In the genomic region with DNA sequence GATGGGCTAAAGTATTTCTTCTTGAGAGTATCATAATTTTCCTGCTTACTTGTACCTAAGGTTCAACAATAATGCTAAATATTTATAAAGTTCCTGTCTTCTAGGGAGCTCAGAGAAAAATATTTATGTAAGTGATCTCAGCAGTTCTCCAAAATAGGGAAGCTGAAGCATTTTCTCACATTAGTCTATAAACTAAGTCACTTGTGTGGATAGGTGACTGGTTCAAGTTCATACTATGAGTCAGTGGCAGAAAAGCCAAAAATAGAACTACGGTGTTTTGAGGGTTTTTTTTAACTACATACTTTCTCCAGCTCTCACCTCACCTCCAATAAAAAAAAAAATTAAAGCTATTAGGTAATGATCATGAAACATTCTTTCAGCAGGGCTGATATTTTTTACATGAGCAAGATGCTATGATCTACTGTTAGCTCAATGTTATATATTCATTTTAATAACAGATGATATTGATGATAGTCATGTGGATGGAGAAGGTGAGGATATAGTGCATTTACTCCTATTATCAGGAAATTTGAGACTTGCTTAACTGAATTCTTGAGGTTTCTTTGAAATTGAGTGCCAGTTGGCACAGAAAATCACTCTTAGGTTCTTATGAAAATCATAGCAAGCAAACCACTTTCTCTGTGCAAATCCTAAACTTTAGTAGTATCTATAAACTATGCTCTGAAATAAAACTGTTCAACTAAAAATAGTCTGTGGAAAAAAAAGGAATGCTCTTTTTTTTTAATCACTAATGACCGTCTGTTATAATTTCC, we compare ENCODE assay signal across 12 cellular contexts. TPM values are rescaled to one million over a fixed set of nuclear protein-coding genes. Genes with fewer than 3 reads are reported as not detected.
DNase-seq lines count a peak whose midpoint lies in the region; ATAC-seq, FAIRE-seq and TF ChIP-seq lines count a peak whose summit lies in the region.
"Had no signal": no experiment of that assay in that cellular context is flagged by ENCODE, and none has a peak within 500 bp of the region (broad histone marks: within the 10 kb centered on the region; RNA-seq: fewer than 3 reads in every experiment).

No MANE protein-coding gene starts in this region.

- H3K4me1 ChIP-seq in SJSA1 (replicated peaks) (peaks cover 34% of the 10 kb centered on the region), HepG2 (ENCODE audit: insufficient read depth, low read length) (peaks cover 12% of the 10 kb centered on the region)
- H3K4me1 ChIP-seq: BE2C had no signal

- intact Hi-C loops in Right ventricle myocardium superior (cut with DNase I) (no loop called here), HepG2 (cut with micrococcal nuclease; ENCODE audit: unreplicated experiment) (no loop called here)

- no peaks in the 10 kb centered on the region for H3K79me2 ChIP-seq in HepG2 (ENCODE audit: insufficient read depth, low read length)

- WGBS in HepG2 (ENCODE audit: low lambda C conversion rate): 4% methylated on average over 2 of the region's 2 CpGs

- no peak for FAIRE-seq in HepG2 (lab: Jason Lieb, UNC)

- no peaks in the 10 kb centered on the region for H3K27me3 ChIP-seq in SJSA1 (replicated peaks)
- H3K27me3 ChIP-seq in HepG2 (ENCODE audit: control insufficient read depth in 1 of 2, insufficient read depth in 2 of 2, low read length in 2 of 2): peaks cover 14 to 33% of the 10 kb centered on the region in 2 experiments

- TF ChIP-seq POLR2A in HepG2 (IDR thresholded peaks at IDR 0.05; ENCODE audit: insufficient read depth in 1 of 2, low read depth in 2 of 2, low read length in 2 of 2): no peak

- TF ChIP-seq EP300 in HepG2 (IDR thresholded peaks at IDR 0.05; ENCODE audit: low read depth in 2 of 2, low read length in 2 of 2): no peak
- no peak for TF ChIP-seq EP300 in HepG2 (CRISPR knock-in tag; IDR thresholded peaks at IDR 0.05; ENCODE audit: borderline replicate concordance)

- DNase-seq in AG08396 (ENCODE audit: low spot score) (peak; percentile 33), SJSA1 (ENCODE audit: low read depth in 1 of 2, low spot score in 2 of 2) (peak in 1 of 2 experiments; percentile 47), Right ventricle myocardium superior (no peak), NCI-H1694 (lab: John Stamatoyannopoulos, UW) (no peak), HepG2 (ENCODE audit: low spot score) (no peak), GDM1 (lab: John Stamatoyannopoulos, UW) (no peak)
- DNase-seq: BE2C; effector memory CD8-positive, alpha-beta T cell; NCI-H146 had no signal

- H2AFZ ChIP-seq in HepG2 (ENCODE audit: low read length): no peak overlapping the region

- TF ChIP-seq CTCF in HepG2 (CRISPR knock-in tag; IDR thresholded peaks at IDR 0.05): no peak

- H3K36me3 ChIP-seq in SJSA1 (no peaks in the 10 kb centered on the region), HepG2 (replicated peaks in 1 of 2; ENCODE audit: control insufficient read depth in 1 of 2, insufficient read depth in 2 of 2, low read length in 2 of 2) (no peaks in the 10 kb centered on the region)
- H3K36me3 ChIP-seq: BE2C had no signal

- H3K4me2 ChIP-seq in HepG2 (ENCODE audit: low read depth, low read length): no peak overlapping the region

- BruUV-seq in HepG2 (replicated peaks; lab: Mats Ljungman, UMichigan): no TSS peak

- peak overlapping the region; percentile 11; the same call in 1 of the 2 replicates for H3K27ac ChIP-seq in SJSA1
- no peak overlapping the region for H3K27ac ChIP-seq in HepG2 (ENCODE audit: extremely low read length, insufficient read depth, low read length)

- H3K9me3 ChIP-seq in SJSA1 (replicated peaks) (no peaks in the 10 kb centered on the region), HepG2 (ENCODE audit: low read length) (no peaks in the 10 kb centered on the region)
- H3K9me3 ChIP-seq: BE2C had no signal

- H3K9ac ChIP-seq in HepG2 (ENCODE audit: insufficient read depth, low read depth, low read length): no peak overlapping the region

- TF ChIP-seq RAD21 in HepG2 (CRISPR knock-in tag; IDR thresholded peaks at IDR 0.05): no peak

- ATAC-seq in GM19351 (IDR thresholded peaks at IDR 0.05; ENCODE audit: unreplicated experiment) (peak; percentile 67), HG02981 (IDR thresholded peaks at IDR 0.05; ENCODE audit: unreplicated experiment) (peak; percentile 54), Right ventricle myocardium superior (ENCODE audit: poor library complexity) (no peak), HepG2 (no peak)
- ATAC-seq: effector memory CD8-positive, alpha-beta T cell; left lobe of liver had no signal

- H3K4me3 ChIP-seq in SJSA1 (no peak overlapping the region), HepG2 (replicated peaks in 1 of 3; ENCODE audit: insufficient read depth in 1 of 3, low read depth in 2 of 3, low read length in 3 of 3) (no peak overlapping the region)

- CTCF ChIA-PET in HepG2 (lab: Yijun Ruan, JAX; ENCODE audit: low intra/inter-chr PET ratio, low total read pairs): no interaction called here

- in situ Hi-C loops in HepG2 (cut with HindIII; ENCODE audit: extremely low pct_ligation_motif_present, low pct_unique_long_range_greater_than_20kb): no loop called here

- POLR2A ChIA-PET in HepG2 (lab: Yijun Ruan, JAX): no interaction called here

- H4K20me1 ChIP-seq in HepG2 (ENCODE audit: insufficient read depth, low read length): no peaks in the 10 kb centered on the region

TF ChIP-seq in HepG2, 621 proteins besides CTCF, POLR2A, EP300 and RAD21 (continues in another document):
- no peak for TF ChIP-seq REXO4 (CRISPR knock-in tag; IDR thresholded peaks at IDR 0.05; ENCODE audit: borderline replicate concordance)
- TF ChIP-seq PTBP1 (IDR thresholded peaks at IDR 0.05; ENCODE audit: low read depth, low read length, poor library complexity, severe bottlenecking): no peak
- TF ChIP-seq, protein P1, sequence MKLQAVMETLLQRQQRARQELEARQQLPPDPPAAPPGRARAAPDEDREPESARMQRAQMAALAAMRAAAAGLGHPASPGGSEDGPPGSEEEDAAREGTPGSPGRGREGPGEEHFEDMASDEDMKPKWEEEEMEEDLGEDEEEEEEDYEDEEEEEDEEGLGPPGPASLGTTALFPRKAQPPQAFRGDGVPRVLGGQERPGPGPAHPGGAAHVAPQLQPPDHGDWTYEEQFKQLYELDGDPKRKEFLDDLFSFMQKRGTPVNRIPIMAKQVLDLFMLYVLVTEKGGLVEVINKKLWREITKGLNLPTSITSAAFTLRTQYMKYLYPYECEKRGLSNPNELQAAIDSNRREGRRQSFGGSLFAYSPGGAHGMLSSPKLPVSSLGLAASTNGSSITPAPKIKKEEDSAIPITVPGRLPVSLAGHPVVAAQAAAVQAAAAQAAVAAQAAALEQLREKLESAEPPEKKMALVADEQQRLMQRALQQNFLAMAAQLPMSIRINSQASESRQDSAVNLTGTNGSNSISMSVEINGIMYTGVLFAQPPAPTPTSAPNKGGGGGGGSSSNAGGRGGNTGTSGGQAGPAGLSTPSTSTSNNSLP (IDR thresholded peaks at IDR 0.05; ENCODE audit: low read depth, low read length): no peak
- TF ChIP-seq HNRNPLL (IDR thresholded peaks at IDR 0.05; ENCODE audit: low read depth, low read length, poor library complexity, severe bottlenecking): no peak
- no peak for TF ChIP-seq PRMT3 (CRISPR knock-in tag; IDR thresholded peaks at IDR 0.05; ENCODE audit: borderline replicate concordance, low read depth)
- TF ChIP-seq, protein P2, sequence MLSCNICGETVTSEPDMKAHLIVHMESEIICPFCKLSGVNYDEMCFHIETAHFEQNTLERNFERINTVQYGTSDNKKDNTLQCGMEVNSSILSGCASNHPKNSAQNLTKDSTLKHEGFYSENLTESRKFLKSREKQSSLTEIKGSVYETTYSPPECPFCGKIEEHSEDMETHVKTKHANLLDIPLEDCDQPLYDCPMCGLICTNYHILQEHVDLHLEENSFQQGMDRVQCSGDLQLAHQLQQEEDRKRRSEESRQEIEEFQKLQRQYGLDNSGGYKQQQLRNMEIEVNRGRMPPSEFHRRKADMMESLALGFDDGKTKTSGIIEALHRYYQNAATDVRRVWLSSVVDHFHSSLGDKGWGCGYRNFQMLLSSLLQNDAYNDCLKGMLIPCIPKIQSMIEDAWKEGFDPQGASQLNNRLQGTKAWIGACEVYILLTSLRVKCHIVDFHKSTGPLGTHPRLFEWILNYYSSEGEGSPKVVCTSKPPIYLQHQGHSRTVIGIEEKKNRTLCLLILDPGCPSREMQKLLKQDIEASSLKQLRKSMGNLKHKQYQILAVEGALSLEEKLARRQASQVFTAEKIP (CRISPR knock-in tag; IDR thresholded peaks at IDR 0.05; ENCODE audit: borderline replicate concordance): no peak
- TF ChIP-seq ZNF441 (CRISPR knock-in tag; IDR thresholded peaks at IDR 0.05; ENCODE audit: borderline replicate concordance): no peak

RNA-seq across cellular contexts. Expression of gene MOXD1, which starts 4.1 kb away (rescaled TPM):
- total RNA-seq in SJSA1 (2014; rRNA removed; shearing (Covaris generic)): 24.8 and 37.3 TPM in 2 replicates
- total RNA-seq in Right ventricle myocardium superior: 2.2 TPM
- not detected in 2 replicates for total RNA-seq in HepG2 (2016; rRNA removed; fragmentation: Illumina TruSeq; extraction: Trizol)
- total RNA-seq in HepG2 (2016; cell fraction: cytosol; rRNA removed; fragmentation: Illumina TruSeq; extraction: Trizol; ENCODE audit: low read depth): not detected in 2 replicates
- total RNA-seq in HepG2 (2016; cell fraction: insoluble cytoplasmic fraction; rRNA removed; fragmentation: Illumina TruSeq; extraction: Trizol): not detected in 2 replicates
- not detected in 2 replicates for total RNA-seq in HepG2 (2016; cell fraction: membrane; rRNA removed; fragmentation: Illumina TruSeq; extraction: Trizol)
- not detected in 2 replicates for total RNA-seq in HepG2 (2016; cell fraction: nucleus; rRNA removed; fragmentation: Illumina TruSeq; extraction: Trizol)
- polyA plus RNA-seq in HepG2 (2011; rRNA removed): 0.03 TPM in 1 of 2 replicates, not detected in the other
- polyA plus RNA-seq in HepG2 (2011; cell fraction: cytosol; rRNA removed): 0.01 TPM in 1 of 2 replicates, not detected in the other
- polyA plus RNA-seq in HepG2 (2011; cell fraction: nucleus; rRNA removed): not detected in 2 replicates
- polyA plus RNA-seq in HepG2 (2012): not detected in 2 replicates
- polyA plus RNA-seq in HepG2 (2016; cell fraction: cytosol; fragmentation: Illumina TruSeq; extraction: Trizol; ENCODE audit: low read depth): not detected in 2 replicates
- polyA plus RNA-seq in HepG2 (2016; cell fraction: insoluble cytoplasmic fraction; fragmentation: Illumina TruSeq; extraction: Trizol; ENCODE audit: low read depth): not detected in 2 replicates
- not detected in 2 replicates for polyA plus RNA-seq in HepG2 (2016; cell fraction: membrane; fragmentation: Illumina TruSeq; extraction: Trizol; ENCODE audit: low read depth)
- not detected in 2 replicates for polyA plus RNA-seq in HepG2 (2016; cell fraction: nucleus; fragmentation: Illumina TruSeq; extraction: Trizol; ENCODE audit: insufficient read depth, low read depth)
- not detected in 2 replicates for polyA minus RNA-seq in HepG2 (2011; rRNA and poly(A)+ RNA removed; ENCODE audit: low replicate concordance)
- not detected in 2 replicates for polyA minus RNA-seq in HepG2 (2011; cell fraction: cytosol; rRNA and poly(A)+ RNA removed)
- polyA minus RNA-seq in HepG2 (2011; cell fraction: nucleus; rRNA and poly(A)+ RNA removed): not detected in 2 replicates

Comparison
In these comparisons a context has a peak if more than half of its experiments do, and no peak if none do; other contexts are left out.
1. ATAC-seq: peak in GM19351 (single experiment) and HG02981 (single experiment); none in Right ventricle myocardium superior (single experiment) and HepG2 (single experiment).